ENCODE assay signal across 25 cellular contexts in the genomic region with DNA sequence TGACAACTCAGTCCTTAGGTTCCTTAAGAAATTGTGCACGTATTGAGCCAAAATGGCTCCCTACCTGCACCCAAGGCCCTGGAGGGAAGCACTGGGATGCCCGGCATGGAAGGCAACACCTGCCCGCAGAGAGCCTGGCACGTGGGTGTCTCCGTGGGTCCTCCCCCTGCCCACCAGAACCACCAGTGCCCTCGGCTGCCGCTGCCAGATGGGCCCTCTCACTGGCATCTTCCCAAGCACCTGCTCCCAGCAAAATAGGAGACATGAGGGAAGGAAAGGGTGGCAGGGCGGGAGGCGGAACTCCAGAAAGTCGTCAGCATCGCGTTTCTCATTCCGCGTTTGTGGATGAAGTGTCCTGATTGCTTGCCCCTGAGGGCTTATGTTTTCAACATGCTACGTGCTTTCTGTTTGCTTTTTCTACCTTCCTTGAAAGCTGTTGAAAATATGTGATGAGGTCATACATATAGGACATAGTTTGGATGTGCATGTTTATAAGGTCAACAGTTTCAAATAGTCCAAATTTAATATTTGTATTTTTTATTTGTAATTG. TPM values are rescaled to one million over a fixed set of nuclear protein-coding genes. Genes with fewer than 3 reads are reported as not detected.
"Had no signal": no experiment of that assay in that cellular context is flagged by ENCODE, and none has a peak within 500 bp of the region (broad histone marks: within the 10 kb centered on the region; RNA-seq: fewer than 3 reads in every experiment).

No MANE protein-coding gene starts in this region.

- H3K4me1 ChIP-seq: Peyer's patch had no signal

- H3K4me3 Mint-ChIP-seq: activated B cell treated with CpG ODN at 0.5 μM for 24 hours; activated CD4-positive, alpha-beta T cell treated with anti-CD3 and anti-CD28 coated beads, Interleukin-2, amount 10 ng/mL, durations not matched to agents 24 days and 14 days; activated naive CD4-positive, alpha-beta T cell treated with anti-CD3 and anti-CD28 coated beads, Interleukin-2, amount 10 ng/mL, durations not matched to agents 7 days and 5 days; activated naive CD8-positive, alpha-beta T cell treated with anti-CD3 and anti-CD28 coated beads for 36 hours; activated T-cell treated with anti-CD3 and anti-CD28 coated beads, Interleukin-2, amount 50 U/mL, for 4 hours; activated T-helper 17 cell treated with anti-CD3 and anti-CD28 coated beads, Interleukin-2, amount 50 U/mL, for 72 hours; T-helper 1 cell treated with Interleukin-12 subunit alpha and Interleukin-12 subunit beta and Interleukin-4 antibody, amounts not matched to agents 30 μg/mL and 1 μg/mL, for 36 hours had no signal

- H3K4me3 ChIP-seq: cardiac muscle cell, Peyer's patch had no signal

- H3K27ac ChIP-seq: brain microvascular endothelial cell, cardiac muscle cell, Peyer's patch, RWPE1 had no signal

- ATAC-seq: activated T-cell treated with anti-CD3 and anti-CD28 coated beads, Interleukin-2, amount 50 U/mL, for 4 hours; activated T-helper 17 cell treated with anti-CD3 and anti-CD28 coated beads, Interleukin-2, amount 50 U/mL, for 72 hours had no signal

- H3K36me3 ChIP-seq: brain microvascular endothelial cell, cardiac muscle cell, Peyer's patch had no signal

- H3K9me3 Mint-ChIP-seq: activated T-helper 17 cell treated with anti-CD3 and anti-CD28 coated beads, Interleukin-2, amount 50 U/mL, for 72 hours had no signal

- DNase-seq: activated B cell treated with CpG ODN at 0.5 μM for 24 hours; activated CD4-positive, alpha-beta T cell treated with anti-CD3 and anti-CD28 coated beads for 1 hour; activated CD4-positive, alpha-beta T cell treated with anti-CD3 and anti-CD28 coated beads, Interleukin-2, amount 10 ng/mL, durations not matched to agents 24 days and 14 days; activated CD4-positive, alpha-beta T cell treated with anti-CD3 and anti-CD28 coated beads, Interleukin-2, amount 50 U/mL, for 48 hours; activated gamma-delta T cell; activated naive CD4-positive, alpha-beta T cell treated with anti-CD3 and anti-CD28 coated beads, Interleukin-2, amount 10 ng/mL, durations not matched to agents 7 days and 5 days; activated naive CD8-positive, alpha-beta T cell treated with anti-CD3 and anti-CD28 coated beads for 36 hours; activated T-cell treated with anti-CD3 and anti-CD28 coated beads, Interleukin-2, amount 50 U/mL, for 4 hours; brain microvascular endothelial cell; Kasumi-1; KBM-7; NCI-H1105 treated with DMSO at 0.1 percent for 48 hours; NCI-H1436 treated with DMSO at 0.1 percent for 48 hours; NCI-H187; NCI-H2081; NCI-H446 treated with DMSO at 0.1 percent for 48 hours; NCI-H526 treated with DMSO at 0.1 percent for 48 hours; NCI-H82; Peyer's patch; SHP77 had no signal

- H3K27me3 ChIP-seq: brain microvascular endothelial cell, Peyer's patch had no signal

- H3K27me3 Mint-ChIP-seq: activated naive CD8-positive, alpha-beta T cell treated with anti-CD3 and anti-CD28 coated beads for 36 hours; activated T-helper 17 cell treated with anti-CD3 and anti-CD28 coated beads, Interleukin-2, amount 50 U/mL, for 72 hours had no signal

- H3K27ac Mint-ChIP-seq: activated B cell treated with CpG ODN at 0.5 μM for 24 hours; activated CD4-positive, alpha-beta T cell treated with anti-CD3 and anti-CD28 coated beads, Interleukin-2, amount 10 ng/mL, durations not matched to agents 24 days and 14 days; activated naive CD4-positive, alpha-beta T cell treated with anti-CD3 and anti-CD28 coated beads, Interleukin-2, amount 10 ng/mL, durations not matched to agents 7 days and 5 days; activated naive CD8-positive, alpha-beta T cell treated with anti-CD3 and anti-CD28 coated beads for 36 hours; activated T-helper 17 cell treated with anti-CD3 and anti-CD28 coated beads, Interleukin-2, amount 50 U/mL, for 72 hours; T-helper 1 cell treated with Interleukin-12 subunit alpha and Interleukin-12 subunit beta and Interleukin-4 antibody, amounts not matched to agents 30 μg/mL and 1 μg/mL, for 36 hours had no signal

RNA-seq across cellular contexts. Expression of a gene that starts 8.8 kb away (rescaled TPM):
- total RNA-seq: activated CD4-positive, alpha-beta T cell treated with anti-CD3 and anti-CD28 coated beads, Interleukin-2, amount 10 ng/mL, durations not matched to agents 24 days and 14 days; SK-MEL-5 had no signal
